Comparison of ENCODE assay signal across 2 cellular contexts in the genomic region with DNA sequence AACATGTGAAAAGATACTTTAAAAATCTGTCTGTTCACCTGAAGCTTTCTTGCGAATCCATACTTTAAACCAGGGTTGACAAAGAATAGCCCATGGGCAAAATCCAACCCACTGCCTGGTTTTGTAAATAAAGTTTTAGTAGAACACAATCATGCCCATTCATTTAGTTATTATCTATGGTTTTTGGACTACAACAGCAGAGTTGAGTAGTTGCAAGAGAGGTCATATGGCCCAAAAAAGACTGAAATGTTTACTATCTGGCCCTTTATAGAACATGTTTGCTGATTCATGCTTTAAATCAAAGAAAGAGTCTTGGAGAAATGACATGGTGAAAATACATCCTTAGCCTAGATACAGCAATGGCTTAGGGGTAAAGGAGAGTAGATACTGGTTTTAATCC.
TF ChIP-seq lines count a peak whose summit lies in the region.

No MANE protein-coding gene starts in this region.

TF ChIP-seq in SK-N-SH, 30 proteins besides CTCF, POLR2A, EP300 and RAD21:
- no peak for TF ChIP-seq FOXJ3 (CRISPR knock-in tag; IDR thresholded peaks at IDR 0.05)
- no peak for TF ChIP-seq JUND (IDR thresholded peaks at IDR 0.05)
- no peak for TF ChIP-seq TCF12 (IDR thresholded peaks at IDR 0.05)
- TF ChIP-seq SIN3A (IDR thresholded peaks at IDR 0.05; ENCODE audit: borderline replicate concordance, low read depth, low read length) = no peak
- no peak for TF ChIP-seq FOXM1 (IDR thresholded peaks at IDR 0.05; ENCODE audit: low read depth)
- no peak for TF ChIP-seq NFIC (IDR thresholded peaks at IDR 0.05; ENCODE audit: borderline replicate concordance)
- TF ChIP-seq FOSL2 (IDR thresholded peaks at IDR 0.05; ENCODE audit: borderline replicate concordance, low read depth) = no peak
- no peak for TF ChIP-seq GABPA (IDR thresholded peaks at IDR 0.05; ENCODE audit: low read depth)
- TF ChIP-seq, protein P1, sequence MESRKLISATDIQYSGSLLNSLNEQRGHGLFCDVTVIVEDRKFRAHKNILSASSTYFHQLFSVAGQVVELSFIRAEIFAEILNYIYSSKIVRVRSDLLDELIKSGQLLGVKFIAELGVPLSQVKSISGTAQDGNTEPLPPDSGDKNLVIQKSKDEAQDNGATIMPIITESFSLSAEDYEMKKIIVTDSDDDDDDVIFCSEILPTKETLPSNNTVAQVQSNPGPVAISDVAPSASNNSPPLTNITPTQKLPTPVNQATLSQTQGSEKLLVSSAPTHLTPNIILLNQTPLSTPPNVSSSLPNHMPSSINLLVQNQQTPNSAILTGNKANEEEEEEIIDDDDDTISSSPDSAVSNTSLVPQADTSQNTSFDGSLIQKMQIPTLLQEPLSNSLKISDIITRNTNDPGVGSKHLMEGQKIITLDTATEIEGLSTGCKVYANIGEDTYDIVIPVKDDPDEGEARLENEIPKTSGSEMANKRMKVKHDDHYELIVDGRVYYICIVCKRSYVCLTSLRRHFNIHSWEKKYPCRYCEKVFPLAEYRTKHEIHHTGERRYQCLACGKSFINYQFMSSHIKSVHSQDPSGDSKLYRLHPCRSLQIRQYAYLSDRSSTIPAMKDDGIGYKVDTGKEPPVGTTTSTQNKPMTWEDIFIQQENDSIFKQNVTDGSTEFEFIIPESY (IDR thresholded peaks at IDR 0.05; ENCODE audit: borderline replicate concordance, low read depth) = no peak
- TF ChIP-seq CHD2 (IDR thresholded peaks at IDR 0.05; ENCODE audit: low read length, partially characterized antibody) = no peak
- no peak for TF ChIP-seq RXRA (IDR thresholded peaks at IDR 0.05; ENCODE audit: borderline replicate concordance, low read depth)
- no peak for TF ChIP-seq SMC3 (IDR thresholded peaks at IDR 0.05; ENCODE audit: low read depth, low read length)
- TF ChIP-seq, protein P2, sequence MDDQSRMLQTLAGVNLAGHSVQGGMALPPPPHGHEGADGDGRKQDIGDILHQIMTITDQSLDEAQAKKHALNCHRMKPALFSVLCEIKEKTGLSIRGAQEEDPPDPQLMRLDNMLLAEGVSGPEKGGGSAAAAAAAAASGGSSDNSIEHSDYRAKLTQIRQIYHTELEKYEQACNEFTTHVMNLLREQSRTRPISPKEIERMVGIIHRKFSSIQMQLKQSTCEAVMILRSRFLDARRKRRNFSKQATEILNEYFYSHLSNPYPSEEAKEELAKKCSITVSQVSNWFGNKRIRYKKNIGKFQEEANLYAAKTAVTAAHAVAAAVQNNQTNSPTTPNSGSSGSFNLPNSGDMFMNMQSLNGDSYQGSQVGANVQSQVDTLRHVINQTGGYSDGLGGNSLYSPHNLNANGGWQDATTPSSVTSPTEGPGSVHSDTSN (IDR thresholded peaks at IDR 0.05) = no peak
- TF ChIP-seq YY1 (IDR thresholded peaks at IDR 0.05; ENCODE audit: low read depth) = no peak
- no peak for TF ChIP-seq EZH2phosphoT487 (IDR thresholded peaks at IDR 0.05; ENCODE audit: borderline replicate concordance, low read depth)
- TF ChIP-seq, protein P3, sequence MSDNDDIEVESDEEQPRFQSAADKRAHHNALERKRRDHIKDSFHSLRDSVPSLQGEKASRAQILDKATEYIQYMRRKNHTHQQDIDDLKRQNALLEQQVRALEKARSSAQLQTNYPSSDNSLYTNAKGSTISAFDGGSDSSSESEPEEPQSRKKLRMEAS (IDR thresholded peaks at IDR 0.05; ENCODE audit: low read depth) = no peak
- TF ChIP-seq ELF1 (IDR thresholded peaks at IDR 0.05) = no peak

TF ChIP-seq in SK-N-SH treated with all-trans-retinoic acid at 6 μM for 48 hours, 23 proteins besides CTCF, POLR2A, EP300 and RAD21:
- TF ChIP-seq, protein P4, sequence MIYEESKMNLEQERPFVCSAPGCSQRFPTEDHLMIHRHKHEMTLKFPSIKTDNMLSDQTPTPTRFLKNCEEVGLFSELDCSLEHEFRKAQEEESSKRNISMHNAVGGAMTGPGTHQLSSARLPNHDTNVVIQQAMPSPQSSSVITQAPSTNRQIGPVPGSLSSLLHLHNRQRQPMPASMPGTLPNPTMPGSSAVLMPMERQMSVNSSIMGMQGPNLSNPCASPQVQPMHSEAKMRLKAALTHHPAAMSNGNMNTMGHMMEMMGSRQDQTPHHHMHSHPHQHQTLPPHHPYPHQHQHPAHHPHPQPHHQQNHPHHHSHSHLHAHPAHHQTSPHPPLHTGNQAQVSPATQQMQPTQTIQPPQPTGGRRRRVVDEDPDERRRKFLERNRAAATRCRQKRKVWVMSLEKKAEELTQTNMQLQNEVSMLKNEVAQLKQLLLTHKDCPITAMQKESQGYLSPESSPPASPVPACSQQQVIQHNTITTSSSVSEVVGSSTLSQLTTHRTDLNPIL (CRISPR knock-in tag; IDR thresholded peaks at IDR 0.05; ENCODE audit: low read depth) = no peak
- TF ChIP-seq OSR1 (CRISPR knock-in tag; IDR thresholded peaks at IDR 0.05) (no peak), ZC3H10 (CRISPR knock-in tag; IDR thresholded peaks at IDR 0.05) (no peak), ZFP30 (CRISPR knock-in tag; IDR thresholded peaks at IDR 0.05) (no peak), ARNTL (CRISPR knock-in tag; IDR thresholded peaks at IDR 0.05; ENCODE audit: borderline replicate concordance, low read depth) (no peak)
- TF ChIP-seq, protein P5, sequence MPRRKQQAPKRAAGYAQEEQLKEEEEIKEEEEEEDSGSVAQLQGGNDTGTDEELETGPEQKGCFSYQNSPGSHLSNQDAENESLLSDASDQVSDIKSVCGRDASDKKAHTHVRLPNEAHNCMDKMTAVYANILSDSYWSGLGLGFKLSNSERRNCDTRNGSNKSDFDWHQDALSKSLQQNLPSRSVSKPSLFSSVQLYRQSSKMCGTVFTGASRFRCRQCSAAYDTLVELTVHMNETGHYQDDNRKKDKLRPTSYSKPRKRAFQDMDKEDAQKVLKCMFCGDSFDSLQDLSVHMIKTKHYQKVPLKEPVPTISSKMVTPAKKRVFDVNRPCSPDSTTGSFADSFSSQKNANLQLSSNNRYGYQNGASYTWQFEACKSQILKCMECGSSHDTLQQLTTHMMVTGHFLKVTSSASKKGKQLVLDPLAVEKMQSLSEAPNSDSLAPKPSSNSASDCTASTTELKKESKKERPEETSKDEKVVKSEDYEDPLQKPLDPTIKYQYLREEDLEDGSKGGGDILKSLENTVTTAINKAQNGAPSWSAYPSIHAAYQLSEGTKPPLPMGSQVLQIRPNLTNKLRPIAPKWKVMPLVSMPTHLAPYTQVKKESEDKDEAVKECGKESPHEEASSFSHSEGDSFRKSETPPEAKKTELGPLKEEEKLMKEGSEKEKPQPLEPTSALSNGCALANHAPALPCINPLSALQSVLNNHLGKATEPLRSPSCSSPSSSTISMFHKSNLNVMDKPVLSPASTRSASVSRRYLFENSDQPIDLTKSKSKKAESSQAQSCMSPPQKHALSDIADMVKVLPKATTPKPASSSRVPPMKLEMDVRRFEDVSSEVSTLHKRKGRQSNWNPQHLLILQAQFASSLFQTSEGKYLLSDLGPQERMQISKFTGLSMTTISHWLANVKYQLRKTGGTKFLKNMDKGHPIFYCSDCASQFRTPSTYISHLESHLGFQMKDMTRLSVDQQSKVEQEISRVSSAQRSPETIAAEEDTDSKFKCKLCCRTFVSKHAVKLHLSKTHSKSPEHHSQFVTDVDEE (CRISPR knock-in tag; IDR thresholded peaks at IDR 0.05) = no peak
